ENCODE assay signal across 29 cellular contexts in the genomic region with DNA sequence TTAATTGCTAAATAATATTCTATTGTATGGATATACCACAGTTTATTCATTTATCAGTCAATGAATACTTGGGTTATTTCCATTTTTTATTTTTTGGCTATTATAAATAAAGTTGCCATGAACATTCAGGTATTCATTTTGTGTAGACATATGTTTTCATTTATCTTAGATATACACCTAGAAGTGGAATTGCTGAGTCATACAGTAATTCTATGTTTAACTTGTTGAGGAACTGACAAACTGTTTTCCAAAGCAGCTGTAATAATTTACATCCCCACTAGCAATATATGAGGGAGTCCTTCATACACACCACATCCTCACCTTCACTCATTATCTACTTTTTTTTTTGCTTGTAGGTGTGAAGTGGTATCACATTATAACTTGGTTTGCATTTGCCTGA.
"Had no signal": no experiment of that assay in that cellular context is flagged by ENCODE, and none has a peak within 500 bp of the region (broad histone marks: within the 10 kb centered on the region; RNA-seq: fewer than 3 reads in every experiment).

No MANE protein-coding gene starts in this region.

- H3K36me3 Mint-ChIP-seq: naive thymus-derived CD8-positive, alpha-beta T cell; stimulated activated naive B cell treated with anti-CD40 and anti-IgM and Interleukin-4, amounts not matched to agents 10 μg/mL and 1 μg/mL and 100 μg/mL, for 72 hours had no signal

- H3K4me3 ChIP-seq: lower lobe of right lung, psoas muscle, right atrium auricular region, skin epidermis, stomach, testis, thyroid gland, transverse colon, upper lobe of left lung, vagina had no signal

- DNase-seq: hippocampal formation; kidney glomerular epithelial cell; left cardiac atrium; lower lobe of right lung; mammary epithelial cell; mesenchymal stem cell; naive thymus-derived CD8-positive, alpha-beta T cell; nucleus accumbens; psoas muscle; stimulated activated CD4-positive, alpha-beta T cell treated with anti-CD3 and anti-CD28 coated beads, Interleukin-12 subunit alpha, Interleukin-12 subunit beta, amount 100 ng/mL, for 4 hours; stimulated activated CD4-positive, alpha-beta T cell treated with anti-CD3 and anti-CD28 coated beads, Interleukin-15, amount 100 ng/mL, for 24 hours; stimulated activated CD4-positive, alpha-beta T cell treated with anti-CD3 and anti-CD28 coated beads, Interleukin-2, amount 100 ng/mL, for 24 hours; stimulated activated CD4-positive, alpha-beta T cell treated with anti-CD3 and anti-CD28 coated beads, Interleukin-4, amount 100 ng/mL, for 1 hour; stimulated activated naive B cell treated with anti-CD40 and anti-IgM and Interleukin-4, amounts not matched to agents 10 μg/mL and 1 μg/mL and 100 μg/mL, for 72 hours; stimulated activated naive CD8-positive, alpha-beta T cell treated with anti-CD3 and anti-CD28 coated beads, Interleukin-15, Interleukin-2, amounts not matched to agents 100 U/mL and 50 U/mL, for 24 hours; stomach; testis; thyroid gland; transverse colon; upper lobe of left lung had no signal

- H3K27me3 ChIP-seq: right atrium auricular region, stomach, testis, thyroid gland, transverse colon, upper lobe of left lung, vagina had no signal

- H3K9ac ChIP-seq: parathyroid adenoma had no signal

- H3K27ac Mint-ChIP-seq: naive thymus-derived CD8-positive, alpha-beta T cell; nephron; stimulated activated naive B cell treated with anti-CD40 and anti-IgM and Interleukin-4, amounts not matched to agents 10 μg/mL and 1 μg/mL and 100 μg/mL, for 72 hours had no signal

- H3K4me1 Mint-ChIP-seq: naive thymus-derived CD8-positive, alpha-beta T cell; stimulated activated naive B cell treated with anti-CD40 and anti-IgM and Interleukin-4, amounts not matched to agents 10 μg/mL and 1 μg/mL and 100 μg/mL, for 72 hours had no signal

- H3K4me3 Mint-ChIP-seq: naive thymus-derived CD8-positive, alpha-beta T cell; nephron; neural crest cell; stimulated activated naive B cell treated with anti-CD40 and anti-IgM and Interleukin-4, amounts not matched to agents 10 μg/mL and 1 μg/mL and 100 μg/mL, for 72 hours had no signal

- H3K4me1 ChIP-seq: lower lobe of right lung, parathyroid adenoma, psoas muscle, right atrium auricular region, stomach, testis, thyroid gland, transverse colon, upper lobe of left lung had no signal

- H3K27me3 Mint-ChIP-seq: naive thymus-derived CD8-positive, alpha-beta T cell; stimulated activated naive B cell treated with anti-CD40 and anti-IgM and Interleukin-4, amounts not matched to agents 10 μg/mL and 1 μg/mL and 100 μg/mL, for 72 hours had no signal

- H3K79me2 ChIP-seq: parathyroid adenoma had no signal

- H2AFZ ChIP-seq: parathyroid adenoma had no signal

- FAIRE-seq: keratinocyte had no signal

- H3K36me3 ChIP-seq: lower lobe of right lung, right atrium auricular region, stomach, thyroid gland, transverse colon, upper lobe of left lung, vagina had no signal

- H3K9me3 ChIP-seq: lower lobe of right lung, testis, thyroid gland, transverse colon, upper lobe of left lung, vagina had no signal

- ATAC-seq: left cardiac atrium; left lobe of liver; lower lobe of right lung; naive thymus-derived CD8-positive, alpha-beta T cell; psoas muscle; sciatic nerve; stimulated activated naive B cell treated with anti-CD40 and anti-IgM and Interleukin-4, amounts not matched to agents 10 μg/mL and 1 μg/mL and 100 μg/mL, for 72 hours; stimulated activated naive CD8-positive, alpha-beta T cell treated with anti-CD3 and anti-CD28 coated beads, Interleukin-15, Interleukin-2, amounts not matched to agents 100 U/mL and 50 U/mL, for 24 hours had no signal

- H3K27ac ChIP-seq: lower lobe of right lung, parathyroid adenoma, psoas muscle, right atrium auricular region, skin epidermis, stomach, testis, thyroid gland, transverse colon, upper lobe of left lung, vagina had no signal
